17 cellular contexts compared by ENCODE assay signal in the genomic region with DNA sequence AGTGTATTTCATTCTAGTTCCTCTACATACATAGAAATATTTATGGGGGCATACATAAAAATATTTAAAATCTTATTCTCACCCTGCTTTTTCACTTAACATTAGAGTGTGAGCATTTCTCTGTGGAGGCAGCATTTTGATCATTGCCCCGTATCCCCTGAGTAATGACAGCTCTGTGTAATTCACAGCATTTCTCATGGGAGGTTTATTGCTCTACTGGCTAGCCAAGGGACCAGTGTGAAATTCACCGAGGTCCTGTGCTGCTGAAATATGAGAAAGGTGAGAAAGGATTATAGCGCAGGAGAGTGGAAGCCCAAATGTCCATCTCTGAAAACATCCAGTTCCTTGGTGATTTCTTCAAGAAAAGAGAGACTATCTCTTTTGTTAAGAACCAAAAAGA. TPM values are rescaled to one million over a fixed set of nuclear protein-coding genes. Genes with fewer than 3 reads are reported as not detected.
A peak's percentile ranks its signal among the peaks of the same experiment; 100 is the strongest.
DNase-seq lines count a peak whose midpoint lies in the region; TF ChIP-seq lines count a peak whose summit lies in the region.
"Had no signal": no experiment of that assay in that cellular context is flagged by ENCODE, and none has a peak within 500 bp of the region (broad histone marks: within the 10 kb centered on the region; RNA-seq: fewer than 3 reads in every experiment).

No MANE protein-coding gene starts in this region.

- WGBS in tibial nerve, 2 donors, result 64 to 71% methylated on average over 3 of the region's 3 CpGs

- H3K27ac ChIP-seq in HEK293 (ENCODE audit: extremely low read depth, low read depth, low read length) (peak overlapping the region; percentile 53; the same call in 1 of the 2 replicates), SJSA1 (peak overlapping the region; percentile 76), tibial nerve (no peak overlapping the region)
- H3K27ac ChIP-seq: neural progenitor cell, RWPE1 had no signal

- H3K4me2 ChIP-seq in skeletal muscle satellite cell (ENCODE audit: low read length), result peak overlapping the region; percentile 76
- H3K4me2 ChIP-seq: neural progenitor cell had no signal

- H3K27me3 ChIP-seq in SJSA1 (replicated peaks) (no peaks in the 10 kb centered on the region), skeletal muscle satellite cell (ENCODE audit: control insufficient read depth, insufficient read depth, low read length) (no peaks in the 10 kb centered on the region), tibial nerve (no peaks in the 10 kb centered on the region)
- H3K27me3 ChIP-seq: neural progenitor cell had no signal

- H3K4me3 ChIP-seq in HEK293 (ENCODE audit: low read depth, low read length) (no peak overlapping the region), SJSA1 (no peak overlapping the region), skeletal muscle satellite cell (ENCODE audit: low read length) (peak overlapping the region; percentile 24), tibial nerve (no peak overlapping the region)
- H3K4me3 ChIP-seq: lung, neural progenitor cell had no signal

- DNase-seq in SJSA1 (ENCODE audit: low read depth in 1 of 2, low spot score in 2 of 2) (no peak), glomerular visceral epithelial cell (ENCODE audit: extremely low spot score) (peak; percentile 71), NCI-H1436 treated with DMSO at 0.1 percent for 48 hours (lab: John Stamatoyannopoulos, UW) (no peak), NCI-H187 treated with DMSO at 0.1 percent for 48 hours (lab: John Stamatoyannopoulos, UW) (no peak), GM20000 (ENCODE audit: low spot score) (no peak), tibial nerve (ENCODE audit: low spot score in 2 of 2) (no peak)
- DNase-seq: activated CD4-positive, alpha-beta T cell treated with anti-CD3 and anti-CD28 coated beads for 48 hours; activated naive CD8-positive, alpha-beta T cell treated with anti-CD3 and anti-CD28 coated beads, Interleukin-2, amount 10 ng/mL, durations not matched to agents 7 days and 5 days; H7; KBM-7; NCI-H1436; stimulated activated naive CD8-positive, alpha-beta T cell treated with anti-CD3 and anti-CD28 coated beads, Interleukin-15, Interleukin-2, amounts not matched to agents 100 U/mL and 50 U/mL, for 24 hours had no signal

- peak overlapping the region; percentile 42 for H3K9ac ChIP-seq in skeletal muscle satellite cell (ENCODE audit: low read depth, low read length)
- H3K9ac ChIP-seq: neural progenitor cell had no signal

- H3K36me3 ChIP-seq in HEK293 (ENCODE audit: control insufficient read depth in 2 of 2, insufficient read depth in 1 of 2, low read length in 2 of 2) (no peaks in the 10 kb centered on the region), SJSA1 (no peaks in the 10 kb centered on the region), skeletal muscle satellite cell (ENCODE audit: insufficient read depth, low read length) (peaks cover under 1% of the 10 kb centered on the region), tibial nerve (no peaks in the 10 kb centered on the region)
- H3K36me3 ChIP-seq: neural progenitor cell had no signal

- POLR2A ChIA-PET in HEK293 (lab: Yijun Ruan, JAX), result no interaction called here

- TF ChIP-seq EP300 in tibial nerve (IDR thresholded peaks at IDR 0.05), result no peak

- no peak for TF ChIP-seq CTCF in HEK293 (tag by site-specific recombination; IDR thresholded peaks at IDR 0.05)
- no peak for TF ChIP-seq CTCF in GM20000 (IDR thresholded peaks at IDR 0.05; ENCODE audit: extremely low read depth, missing control alignments)
- TF ChIP-seq CTCF in tibial nerve (IDR thresholded peaks at IDR 0.05), result no peak

- no peak for TF ChIP-seq POLR2A in tibial nerve (IDR thresholded peaks at IDR 0.05)

- H3K9me3 ChIP-seq in HEK293 (ENCODE audit: control insufficient read depth, insufficient read depth, low read depth, low read length) (no peaks in the 10 kb centered on the region), SJSA1 (replicated peaks) (no peaks in the 10 kb centered on the region), skeletal muscle satellite cell (replicated peaks; ENCODE audit: low read length) (no peaks in the 10 kb centered on the region), tibial nerve (no peaks in the 10 kb centered on the region)

- H3K4me1 ChIP-seq in HEK293 (ENCODE audit: control insufficient read depth, insufficient read depth, low read length) (peaks cover 52% of the 10 kb centered on the region), SJSA1 (replicated peaks) (peaks cover 89% of the 10 kb centered on the region), skeletal muscle satellite cell (ENCODE audit: control insufficient read depth, insufficient read depth, low read length) (peaks cover 93% of the 10 kb centered on the region), tibial nerve (peaks cover 0 to 70% (median 14%) of the 10 kb centered on the region in 4 donors)

- CTCF ChIA-PET in HEK293 (lab: Yijun Ruan, JAX), result interaction anchor here (0.7 to 0.8 kb wide), 2 partner anchors 8 to 282 kb away, joined by 3 read pairs; no protein-coding TSS in a partner anchor

TF ChIP-seq in HEK293, 187 proteins besides CTCF, POLR2A, EP300 and RAD21:
- TF ChIP-seq ZNF529 (tag by site-specific recombination; IDR thresholded peaks at IDR 0.05; ENCODE audit: insufficient replicate concordance), result peak; percentile 85
- peak; percentile 40 for TF ChIP-seq GLIS1 (tag by site-specific recombination; IDR thresholded peaks at IDR 0.05)
- peak; percentile 72 for TF ChIP-seq ZBTB48 (tag by site-specific recombination; IDR thresholded peaks at IDR 0.05)
- TF ChIP-seq ZFP41 (tag by site-specific recombination; IDR thresholded peaks at IDR 0.05; ENCODE audit: borderline replicate concordance), result no peak

RNA-seq across cellular contexts. Expression of gene PDGFC, which starts 22.9 kb away (rescaled TPM):
- total RNA-seq in SJSA1 (2014; rRNA removed; shearing (Covaris generic)), result 63.0 and 73.1 TPM in 2 replicates
- total RNA-seq in skeletal muscle satellite cell (2012; rRNA removed), result 54.8 and 55.0 TPM in 2 replicates
- 10 to 100 TPM in 3 of 4 donors, 1 to 10 TPM in 1; 8.4 to 34.7 (median 21.9) TPM for total RNA-seq in tibial nerve

Comparison
In these comparisons a context has a peak if more than half of its experiments do, and no peak if none do; other contexts are left out.
1. H3K27ac ChIP-seq: peak in HEK293 (single experiment) and SJSA1 (single experiment); none in tibial nerve (0 of 4).